8 cellular contexts compared by ENCODE assay signal in genomic region chr12:14774074-14774943, GRCh38. TPM values are rescaled to one million over a fixed set of nuclear protein-coding genes. Genes with fewer than 3 reads are reported as not detected.
DNase-seq lines count a peak whose midpoint lies in the region; ATAC-seq and TF ChIP-seq lines count a peak whose summit lies in the region.

No MANE protein-coding gene starts in this region.

- H3K4me3 Mint-ChIP-seq in activated CD8-positive, alpha-beta memory T cell treated with anti-CD3 and anti-CD28 coated beads, Interleukin-2, amount 10 ng/mL, durations not matched to agents 7 days and 5 days, result peak overlapping the region; percentile 90
- H3K4me3 Mint-ChIP-seq in memory B cell, result peak overlapping the region; percentile 90

- CTCF ChIA-PET in activated CD8-positive, alpha-beta memory T cell treated with anti-CD3 and anti-CD28 coated beads, Interleukin-2, amount 10 ng/mL, durations not matched to agents 7 days and 5 days (lab: Charles Lee), result interaction anchor here (0.9 to 7.7 kb wide), 13 partner anchors 18 to 222 kb away, joined by 3 to 81 read pairs (median 5); partner anchors contain the start of genes C12orf60 and WBP11

- H3K9me3 Mint-ChIP-seq in activated CD8-positive, alpha-beta memory T cell treated with anti-CD3 and anti-CD28 coated beads, Interleukin-2, amount 10 ng/mL, durations not matched to agents 7 days and 5 days (ENCODE audit: low read depth), result no peaks in the 10 kb centered on the region
- no peaks in the 10 kb centered on the region for H3K9me3 Mint-ChIP-seq in memory B cell

- H3K36me3 ChIP-seq in endocrine pancreas (ENCODE audit: control insufficient read depth, insufficient read depth, low read length), result no peaks in the 10 kb centered on the region

- H3K4me1 Mint-ChIP-seq in activated CD8-positive, alpha-beta memory T cell treated with anti-CD3 and anti-CD28 coated beads, Interleukin-2, amount 10 ng/mL, durations not matched to agents 7 days and 5 days, result peaks cover 32% of the 10 kb centered on the region
- peaks cover 19% of the 10 kb centered on the region for H3K4me1 Mint-ChIP-seq in memory B cell

- in situ Hi-C loops in GM13977 (cut with MboI; ENCODE audit: low pct_unique_long_range_greater_than_20kb, low sequenced_read_pairs, unreplicated experiment), result no loop called here

- peaks cover 15% of the 10 kb centered on the region for H3K36me3 Mint-ChIP-seq in activated CD8-positive, alpha-beta memory T cell treated with anti-CD3 and anti-CD28 coated beads, Interleukin-2, amount 10 ng/mL, durations not matched to agents 7 days and 5 days
- no peaks in the 10 kb centered on the region for H3K36me3 Mint-ChIP-seq in memory B cell

- H3K27ac Mint-ChIP-seq in activated CD8-positive, alpha-beta memory T cell treated with anti-CD3 and anti-CD28 coated beads, Interleukin-2, amount 10 ng/mL, durations not matched to agents 7 days and 5 days, result peak overlapping the region; percentile 99
- peak overlapping the region; percentile 92 for H3K27ac Mint-ChIP-seq in memory B cell

- ATAC-seq in HG02798 (IDR thresholded peaks at IDR 0.05; ENCODE audit: poor library complexity, unreplicated experiment), result peak; percentile 57
- ATAC-seq in activated CD8-positive, alpha-beta memory T cell treated with anti-CD3 and anti-CD28 coated beads, Interleukin-2, amount 10 ng/mL, durations not matched to agents 7 days and 5 days, result peak; percentile 75
- peak; percentile 52 for ATAC-seq in memory B cell (ENCODE audit: low read depth)

- H3K27me3 ChIP-seq in endocrine pancreas (ENCODE audit: control insufficient read depth, insufficient read depth, low read length), result no peaks in the 10 kb centered on the region

- TF ChIP-seq CTCF in GM13977 (IDR thresholded peaks at IDR 0.05; ENCODE audit: extremely low read depth, insufficient read depth, missing control alignments), result no peak

- no peaks in the 10 kb centered on the region for H3K9me3 ChIP-seq in endocrine pancreas (ENCODE audit: control insufficient read depth, low read length)

- DNase-seq in GM13977 (ENCODE audit: low spot score) (peak; percentile 89), NCI-H524 (lab: John Stamatoyannopoulos, UW) (peak; percentile 63 to 75), memory B cell (ENCODE audit: low spot score in 2 of 2) (peak; percentile 75 to 84), NCI-H345 treated with DMSO at 0.1 percent for 48 hours (lab: John Stamatoyannopoulos, UW; ENCODE audit: unreplicated experiment) (no peak)
- DNase-seq in activated CD8-positive, alpha-beta memory T cell treated with anti-CD3 and anti-CD28 coated beads, Interleukin-2, amount 10 ng/mL, durations not matched to agents 7 days and 5 days, result peak; percentile 97
- peak; percentile 77 to 88 (median 81) for DNase-seq in stimulated activated CD4-positive, alpha-beta T cell treated with anti-CD3 and anti-CD28 coated beads, TNF-alpha, amount 100 ng/mL, for 48 hours (ENCODE audit: low read depth in 3 of 3)

- H3K4me3 ChIP-seq in endocrine pancreas (ENCODE audit: control insufficient read depth, insufficient read depth, low read length), result peak overlapping the region; percentile 80

- H3K9ac ChIP-seq in endocrine pancreas (ENCODE audit: control insufficient read depth, insufficient read depth, low read length), result peak overlapping the region; percentile 93

- H3K4me1 ChIP-seq in endocrine pancreas (ENCODE audit: control insufficient read depth, insufficient read depth, low read length), result peaks cover 12% of the 10 kb centered on the region

- H3K27me3 Mint-ChIP-seq in activated CD8-positive, alpha-beta memory T cell treated with anti-CD3 and anti-CD28 coated beads, Interleukin-2, amount 10 ng/mL, durations not matched to agents 7 days and 5 days, result no peaks in the 10 kb centered on the region
- H3K27me3 Mint-ChIP-seq in memory B cell, result no peaks in the 10 kb centered on the region

RNA-seq across cellular contexts. Expression of gene WBP11, which starts 29.0 kb away (rescaled TPM):
- 100 to 1,000 TPM; 102 to 116 TPM for total RNA-seq in activated CD8-positive, alpha-beta memory T cell treated with anti-CD3 and anti-CD28 coated beads, Interleukin-2, amount 10 ng/mL, durations not matched to agents 7 days and 5 days

RNA-seq across cellular contexts. Expression of gene C12orf60, which starts 29.2 kb away (rescaled TPM):
- total RNA-seq in activated CD8-positive, alpha-beta memory T cell treated with anti-CD3 and anti-CD28 coated beads, Interleukin-2, amount 10 ng/mL, durations not matched to agents 7 days and 5 days, result 1 to 10 TPM; 1.6 to 1.9 TPM

RNA-seq across cellular contexts. Expression of gene SMCO3, which starts 39.7 kb away (rescaled TPM):
- total RNA-seq in activated CD8-positive, alpha-beta memory T cell treated with anti-CD3 and anti-CD28 coated beads, Interleukin-2, amount 10 ng/mL, durations not matched to agents 7 days and 5 days, result not detected
